In genomic region chr7:90007831-90008230, GRCh38 we compare ENCODE assay signal across 19 cellular contexts.
DNase-seq lines count a peak whose midpoint lies in the region; ATAC-seq and TF ChIP-seq lines count a peak whose summit lies in the region.
"Had no signal": no experiment of that assay in that cellular context is flagged by ENCODE, and none has a peak within 500 bp of the region (broad histone marks: within the 10 kb centered on the region; RNA-seq: fewer than 3 reads in every experiment).

No MANE protein-coding gene starts in this region.

- no peaks in the 10 kb centered on the region for H3K79me1 ChIP-seq in neuronal stem cell (ENCODE audit: low read depth, low read length)

- no peak overlapping the region for H3K4ac ChIP-seq in neuronal stem cell (ENCODE audit: low read length)

- H3K36me3 Mint-ChIP-seq in activated naive CD4-positive, alpha-beta T cell treated with anti-CD3 and anti-CD28 coated beads, Interleukin-2, amount 50 U/mL, for 24 hours, result no peaks in the 10 kb centered on the region
- no peaks in the 10 kb centered on the region for H3K36me3 Mint-ChIP-seq in WTC11
- H3K36me3 Mint-ChIP-seq in progenitor cell of endocrine pancreas (ENCODE audit: insufficient read depth), result no peaks in the 10 kb centered on the region
- H3K36me3 Mint-ChIP-seq: CD8-positive, alpha-beta T cell had no signal

- H3K4me1 Mint-ChIP-seq in activated naive CD4-positive, alpha-beta T cell treated with anti-CD3 and anti-CD28 coated beads, Interleukin-2, amount 50 U/mL, for 24 hours, result no peaks in the 10 kb centered on the region
- peaks cover 24% of the 10 kb centered on the region for H3K4me1 Mint-ChIP-seq in WTC11
- H3K4me1 Mint-ChIP-seq in progenitor cell of endocrine pancreas (ENCODE audit: low read depth), result peaks cover 2% of the 10 kb centered on the region
- H3K4me1 Mint-ChIP-seq: B cell had no signal

- ATAC-seq in WTC11 (no peak), GM21447 (IDR thresholded peaks at IDR 0.05; ENCODE audit: unreplicated experiment) (no peak)
- ATAC-seq: A549; CD8-positive, alpha-beta T cell had no signal

- 0 out of 2 replicates have a peak, but pooled peaks cover 2% of the 10 kb centered on the region for H3K36me3 ChIP-seq in HAP-1 (replicated peaks)
- H3K36me3 ChIP-seq in neuronal stem cell (replicated peaks in 1 of 2; ENCODE audit: control insufficient read depth in 2 of 2, insufficient read depth in 2 of 2, low read length in 2 of 2), result no peaks in the 10 kb centered on the region
- H3K36me3 ChIP-seq: BLaER1 treated with 17β-estradiol and CSF1 and Interleukin-3, amounts not matched to agents 10 nM and 100 nM had no signal

- no peak overlapping the region for H2AK5ac ChIP-seq in neuronal stem cell (ENCODE audit: low read depth, low read length)

- no peaks in the 10 kb centered on the region for H3K27me3 ChIP-seq in HAP-1 (ENCODE audit: low read depth)
- H3K27me3 ChIP-seq in neuronal stem cell (ENCODE audit: control insufficient read depth in 3 of 3, insufficient read depth in 3 of 3, low read depth in 1 of 3, low read length in 3 of 3), result no peaks in the 10 kb centered on the region
- H3K27me3 ChIP-seq: BLaER1 treated with 17β-estradiol and CSF1 and Interleukin-3, amounts not matched to agents 10 nM and 100 nM had no signal

- H3K27ac Mint-ChIP-seq in activated naive CD4-positive, alpha-beta T cell treated with anti-CD3 and anti-CD28 coated beads, Interleukin-2, amount 50 U/mL, for 24 hours, result peak overlapping the region; percentile 33
- H3K27ac Mint-ChIP-seq in WTC11, result peak overlapping the region; percentile 76
- H3K27ac Mint-ChIP-seq in progenitor cell of endocrine pancreas, result no peak overlapping the region
- H3K27ac Mint-ChIP-seq: B cell; CD4-positive, alpha-beta T cell; CD8-positive, alpha-beta T cell had no signal

- no peak overlapping the region for H3K18ac ChIP-seq in neuronal stem cell (ENCODE audit: low read length)

- H3K9ac ChIP-seq in neuronal stem cell (ENCODE audit: low read depth, low read length, poor library complexity), result no peak overlapping the region
- H3K9ac ChIP-seq: BLaER1 treated with 17β-estradiol and CSF1 and Interleukin-3, amounts not matched to agents 10 nM and 100 nM had no signal

- no peak overlapping the region for H2BK120ac ChIP-seq in neuronal stem cell (ENCODE audit: low read depth, low read length)

- H2BK15ac ChIP-seq in neuronal stem cell (ENCODE audit: low read length), result no peak overlapping the region

- no peak overlapping the region for H2BK12ac ChIP-seq in neuronal stem cell (ENCODE audit: low read length)

- no peak for DNase-seq in activated naive CD4-positive, alpha-beta T cell treated with anti-CD3 and anti-CD28 coated beads, Interleukin-2, amount 50 U/mL, for 16 hours
- DNase-seq in HAP-1 (ENCODE audit: low spot score in 2 of 2), result peak; percentile 25 to 98
- no peak for DNase-seq in WTC11 (ENCODE audit: low spot score)
- DNase-seq in progenitor cell of endocrine pancreas (ENCODE audit: low spot score, unreplicated experiment), result no peak
- DNase-seq in neuronal stem cell (ENCODE audit: low spot score), result no peak
- DNase-seq: AML-193; Caco-2; Calu3; CD4-positive, alpha-beta T cell; CD8-positive, alpha-beta T cell; DMS79 treated with DMSO at 0.1 percent for 48 hours; GF-D8 had no signal

- H3K9me3 Mint-ChIP-seq in activated naive CD4-positive, alpha-beta T cell treated with anti-CD3 and anti-CD28 coated beads, Interleukin-2, amount 50 U/mL, for 24 hours, result no peaks in the 10 kb centered on the region
- H3K9me3 Mint-ChIP-seq in WTC11 (no peaks in the 10 kb centered on the region), progenitor cell of endocrine pancreas (ENCODE audit: low read depth) (no peaks in the 10 kb centered on the region)
- H3K9me3 Mint-ChIP-seq: CD8-positive, alpha-beta T cell had no signal

- no peak overlapping the region for H2BK5ac ChIP-seq in neuronal stem cell (ENCODE audit: low read length)

- no peak overlapping the region for H4K91ac ChIP-seq in neuronal stem cell (ENCODE audit: low read depth, low read length, poor library complexity)

- in situ Hi-C loops in HAP-1 (cut with MboI; ENCODE audit: low sequenced_read_pairs), result no loop called here

- no peak overlapping the region for H3K23ac ChIP-seq in neuronal stem cell (ENCODE audit: low read depth, low read length, poor library complexity)

- H4K8ac ChIP-seq in neuronal stem cell (ENCODE audit: low read depth, low read length), result no peak overlapping the region

- H3K4me3 ChIP-seq in HAP-1 (no peak overlapping the region), neuronal stem cell (ENCODE audit: low read length in 2 of 2) (no peak overlapping the region)
- H3K4me3 ChIP-seq: A549; BLaER1 treated with 17β-estradiol and CSF1 and Interleukin-3, amounts not matched to agents 10 nM and 100 nM had no signal

- no peak overlapping the region for H3K27ac ChIP-seq in neuronal stem cell (replicated peaks; ENCODE audit: low read length)
- H3K27ac ChIP-seq: 22Rv1; A549; BLaER1 treated with 17β-estradiol and CSF1 and Interleukin-3, amounts not matched to agents 10 nM and 100 nM; C4-2B had no signal

- peaks cover 1% of the 10 kb centered on the region for H3K27me3 Mint-ChIP-seq in activated naive CD4-positive, alpha-beta T cell treated with anti-CD3 and anti-CD28 coated beads, Interleukin-2, amount 50 U/mL, for 24 hours
- H3K27me3 Mint-ChIP-seq in WTC11 (ENCODE audit: low read depth) (no peaks in the 10 kb centered on the region), progenitor cell of endocrine pancreas (no peaks in the 10 kb centered on the region)
- H3K27me3 Mint-ChIP-seq: B cell; CD4-positive, alpha-beta T cell had no signal

- no peak overlapping the region for H3K14ac ChIP-seq in neuronal stem cell (ENCODE audit: low read length)

- H2AFZ ChIP-seq in neuronal stem cell (ENCODE audit: low read length), result no peak overlapping the region

- WGBS in neuronal stem cell (ENCODE audit: extremely low coverage in 2 of 2, insufficient read length in 2 of 2, insufficient replicate concordance in 1 of 2), 2 donors, result no CpG with 5 or more reads among the region's 3 CpGs

- CTCF ChIA-PET in WTC11 (lab: Charles Lee), result no interaction called here

- H3K9me3 ChIP-seq in HAP-1 (no peaks in the 10 kb centered on the region), neuronal stem cell (replicated peaks in 1 of 2; ENCODE audit: control insufficient read depth in 2 of 2, insufficient read depth in 1 of 2, low read depth in 1 of 2, low read length in 2 of 2) (no peaks in the 10 kb centered on the region)
- H3K9me3 ChIP-seq: A549; BLaER1 treated with 17β-estradiol and CSF1 and Interleukin-3, amounts not matched to agents 10 nM and 100 nM; Caco-2 had no signal

- H3K4me1 ChIP-seq in HAP-1, result peaks cover 33% of the 10 kb centered on the region
- peaks cover 2% of the 10 kb centered on the region in 2 donors for H3K4me1 ChIP-seq in neuronal stem cell (ENCODE audit: control insufficient read depth in 2 of 2, insufficient read depth in 1 of 2, low read depth in 1 of 2, low read length in 2 of 2)
- H3K4me1 ChIP-seq: A549; BLaER1 treated with 17β-estradiol and CSF1 and Interleukin-3, amounts not matched to agents 10 nM and 100 nM; Caco-2 had no signal

- no peak overlapping the region for H3K4me2 ChIP-seq in neuronal stem cell (ENCODE audit: insufficient read depth, low read length, poor library complexity, severe bottlenecking)
- H3K4me2 ChIP-seq: A549; BLaER1 treated with 17β-estradiol and CSF1 and Interleukin-3, amounts not matched to agents 10 nM and 100 nM had no signal

- no peak overlapping the region for H3K4me3 Mint-ChIP-seq in activated naive CD4-positive, alpha-beta T cell treated with anti-CD3 and anti-CD28 coated beads, Interleukin-2, amount 50 U/mL, for 24 hours
- H3K4me3 Mint-ChIP-seq in WTC11 (no peak overlapping the region; the same call in 1 of the 2 replicates), progenitor cell of endocrine pancreas (ENCODE audit: low read depth) (no peak overlapping the region)
- H3K4me3 Mint-ChIP-seq: B cell; CD4-positive, alpha-beta T cell; CD8-positive, alpha-beta T cell had no signal

- POLR2A ChIA-PET in WTC11 (lab: Charles Lee), result no interaction called here

- TF ChIP-seq CTCF in WTC11 (IDR thresholded peaks at IDR 0.05), result no peak
- TF ChIP-seq CTCF in progenitor cell of endocrine pancreas (IDR thresholded peaks at IDR 0.05; ENCODE audit: unreplicated experiment), result no peak

TF ChIP-seq in WTC11, 78 proteins besides CTCF, POLR2A, EP300 and RAD21:
- TF ChIP-seq, protein P1, sequence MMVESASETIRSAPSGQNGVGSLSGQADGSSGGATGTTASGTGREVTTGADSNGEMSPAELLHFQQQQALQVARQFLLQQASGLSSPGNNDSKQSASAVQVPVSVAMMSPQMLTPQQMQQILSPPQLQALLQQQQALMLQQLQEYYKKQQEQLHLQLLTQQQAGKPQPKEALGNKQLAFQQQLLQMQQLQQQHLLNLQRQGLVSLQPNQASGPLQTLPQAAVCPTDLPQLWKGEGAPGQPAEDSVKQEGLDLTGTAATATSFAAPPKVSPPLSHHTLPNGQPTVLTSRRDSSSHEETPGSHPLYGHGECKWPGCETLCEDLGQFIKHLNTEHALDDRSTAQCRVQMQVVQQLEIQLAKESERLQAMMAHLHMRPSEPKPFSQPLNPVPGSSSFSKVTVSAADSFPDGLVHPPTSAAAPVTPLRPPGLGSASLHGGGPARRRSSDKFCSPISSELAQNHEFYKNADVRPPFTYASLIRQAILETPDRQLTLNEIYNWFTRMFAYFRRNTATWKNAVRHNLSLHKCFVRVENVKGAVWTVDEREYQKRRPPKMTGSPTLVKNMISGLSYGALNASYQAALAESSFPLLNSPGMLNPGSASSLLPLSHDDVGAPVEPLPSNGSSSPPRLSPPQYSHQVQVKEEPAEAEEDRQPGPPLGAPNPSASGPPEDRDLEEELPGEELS (CRISPR knock-in tag; IDR thresholded peaks at IDR 0.05), result no peak

Comparison
In these comparisons a context has a peak if more than half of its experiments do, and no peak if none do; other contexts are left out.
1. DNase-seq: peak in HAP-1 (2 of 2); none in activated naive CD4-positive, alpha-beta T cell treated with anti-CD3 and anti-CD28 coated beads, Interleukin-2, amount 50 U/mL, for 16 hours (single experiment), WTC11 (single experiment), progenitor cell of endocrine pancreas (single experiment) and neuronal stem cell (single experiment).